In genomic region chrX:43971966-43972961, GRCh38 we compare ENCODE assay signal across 10 cellular contexts. TPM values are rescaled to one million over a fixed set of nuclear protein-coding genes. Genes with fewer than 3 reads are reported as not detected.
DNase-seq lines count a peak whose midpoint lies in the region; ATAC-seq, FAIRE-seq and TF ChIP-seq lines count a peak whose summit lies in the region.
"Had no signal": no experiment of that assay in that cellular context is flagged by ENCODE, and none has a peak within 500 bp of the region (broad histone marks: within the 10 kb centered on the region; RNA-seq: fewer than 3 reads in every experiment).

No MANE protein-coding gene starts in this region.

- H3K4me3 Mint-ChIP-seq in Caco-2 (ENCODE audit: unreplicated experiment): peak overlapping the region; percentile 15

- no peak overlapping the region for H3K18ac ChIP-seq in trophoblast cell (ENCODE audit: low read length)

- H3K27ac ChIP-seq in SJSA1 (no peak overlapping the region), trophoblast cell (ENCODE audit: low read depth, low read length) (no peak overlapping the region)
- H3K27ac ChIP-seq: body of pancreas had no signal

- no peaks in the 10 kb centered on the region for H3K9me3 Mint-ChIP-seq in Caco-2 (ENCODE audit: unreplicated experiment)
- H3K9me3 Mint-ChIP-seq: memory B cell had no signal

- no peak for ATAC-seq in HG03378 (IDR thresholded peaks at IDR 0.05; ENCODE audit: unreplicated experiment)
- ATAC-seq: body of pancreas had no signal

- H3K23ac ChIP-seq in trophoblast cell (ENCODE audit: low read length): no peak overlapping the region

- H2BK12ac ChIP-seq in trophoblast cell (ENCODE audit: low read length): no peak overlapping the region

- no peak overlapping the region; the same call in 1 of the 2 replicates for H3K4me3 ChIP-seq in Caco-2 (ENCODE audit: low read depth, low read length)
- H3K4me3 ChIP-seq in SJSA1: peak overlapping the region; percentile 20; the same call in 1 of the 2 replicates
- peak overlapping the region; percentile 36 for H3K4me3 ChIP-seq in fibroblast of mammary gland (ENCODE audit: control insufficient read depth, low read depth, low read length)
- H3K4me3 ChIP-seq in trophoblast cell (ENCODE audit: low read depth, low read length): no peak overlapping the region
- H3K4me3 ChIP-seq: body of pancreas had no signal

- H3K36me3 ChIP-seq in Caco-2 (ENCODE audit: control insufficient read depth, insufficient read depth, low read length) (no peaks in the 10 kb centered on the region), SJSA1 (no peaks in the 10 kb centered on the region), trophoblast cell (ENCODE audit: control insufficient read depth in 1 of 2, insufficient read depth in 2 of 2, low read length in 2 of 2) (no peaks in the 10 kb centered on the region)

- H4K12ac ChIP-seq in trophoblast cell (ENCODE audit: low read depth, low read length): no peak overlapping the region

- no peak overlapping the region for H2BK5ac ChIP-seq in trophoblast cell (ENCODE audit: low read depth, low read length, poor library complexity)

- no peak overlapping the region for H2AFZ ChIP-seq in trophoblast cell (ENCODE audit: insufficient read depth, low read length, poor library complexity)

- H3K4me1 ChIP-seq in Caco-2 (no peaks in the 10 kb centered on the region), SJSA1 (replicated peaks) (peaks cover 37% of the 10 kb centered on the region), trophoblast cell (ENCODE audit: control insufficient read depth in 1 of 2, insufficient read depth in 2 of 2, low read length in 2 of 2) (peaks cover 0 to 2% of the 10 kb centered on the region in 2 experiments)

- intact Hi-C loops in Caco-2 (cut with micrococcal nuclease; ENCODE audit: unreplicated experiment): loop anchor here (5.0 kb wide), 1 partner anchor 45 kb away; no protein-coding TSS in a partner anchor

- H3K4ac ChIP-seq in trophoblast cell (ENCODE audit: low read depth, low read length): no peak overlapping the region

- peak overlapping the region; percentile 61 for H3K4me2 ChIP-seq in trophoblast cell (ENCODE audit: low read length)

- H2AK5ac ChIP-seq in trophoblast cell (ENCODE audit: low read length): no peak overlapping the region

- no TSS peak for BruUV-seq in Caco-2 (replicated peaks; lab: Mats Ljungman, UMichigan)

- H2BK120ac ChIP-seq in trophoblast cell (ENCODE audit: insufficient read depth, low read length, poor library complexity): no peak overlapping the region

- no peak overlapping the region for H4K8ac ChIP-seq in trophoblast cell (ENCODE audit: low read depth, low read length)

- POLR2A ChIA-PET in Caco-2 (lab: Charles Lee): no interaction called here

- TF ChIP-seq CTCF in Caco-2 (IDR thresholded peaks at IDR 0.05; ENCODE audit: insufficient read depth in 1 of 2, low read depth in 1 of 2, low read length in 1 of 2, severe bottlenecking in 1 of 2, unreplicated experiment in 1 of 2) (no peak), fibroblast of mammary gland (conservative IDR thresholded peaks at IDR 0.05; ENCODE audit: control insufficient read depth, insufficient read depth, low read depth, low read length) (no peak)

- no peaks in the 10 kb centered on the region for H3K9me3 ChIP-seq in Caco-2
- H3K9me3 ChIP-seq in SJSA1 (replicated peaks): no peaks in the 10 kb centered on the region
- H3K9me3 ChIP-seq in trophoblast cell (ENCODE audit: insufficient read depth, low read depth, low read length): no peaks in the 10 kb centered on the region
- H3K9me3 ChIP-seq: body of pancreas had no signal

- no peak for DNase-seq in Caco-2
- peak in 1 of 2 experiments; percentile 19 for DNase-seq in SJSA1 (ENCODE audit: low read depth in 1 of 2, low spot score in 2 of 2)
- peak; percentile 25 for DNase-seq in fibroblast of mammary gland (ENCODE audit: low read depth)
- no peak for DNase-seq in trophoblast cell
- DNase-seq in cortex of kidney (lab: John Stamatoyannopoulos, UW): no peak
- DNase-seq in NCI-H128 (lab: John Stamatoyannopoulos, UW; ENCODE audit: unreplicated experiment): no peak
- no peak for DNase-seq in urothelium cell line (ENCODE audit: low spot score)

- no peaks in the 10 kb centered on the region for H3K27me3 Mint-ChIP-seq in Caco-2 (ENCODE audit: insufficient read depth, unreplicated experiment)

- H3K4me1 Mint-ChIP-seq in Caco-2 (ENCODE audit: low read depth, unreplicated experiment): peaks cover 7% of the 10 kb centered on the region

- H3K79me2 ChIP-seq in trophoblast cell (ENCODE audit: control insufficient read depth, insufficient read depth, low read length, poor library complexity): no peaks in the 10 kb centered on the region

- H3K79me1 ChIP-seq in trophoblast cell (ENCODE audit: low read length): peaks cover 2% of the 10 kb centered on the region

- H3K27me3 ChIP-seq in Caco-2 (replicated peaks; ENCODE audit: control insufficient read depth, insufficient read depth, low read length): no peaks in the 10 kb centered on the region
- H3K27me3 ChIP-seq in SJSA1 (replicated peaks): no peaks in the 10 kb centered on the region
- H3K27me3 ChIP-seq in trophoblast cell (ENCODE audit: insufficient read depth, low read length): no peaks in the 10 kb centered on the region
- H3K27me3 ChIP-seq: body of pancreas had no signal

- H3K27ac Mint-ChIP-seq in Caco-2 (ENCODE audit: unreplicated experiment): no peak overlapping the region
- H3K27ac Mint-ChIP-seq: memory B cell had no signal

- H3K9ac ChIP-seq in trophoblast cell (ENCODE audit: low read length): no peak overlapping the region

- FAIRE-seq in urothelium cell line (lab: Jason Lieb, UNC): no peak

- H3K14ac ChIP-seq in trophoblast cell (ENCODE audit: low read length): no peak overlapping the region

- H4K91ac ChIP-seq in trophoblast cell (ENCODE audit: low read depth, low read length): no peak overlapping the region

- CTCF ChIA-PET in Caco-2 (lab: Charles Lee): interaction anchor here (0.6 kb wide), 2 partner anchors 14 to 22 kb away, joined by 4 to 5 read pairs; no protein-coding TSS in a partner anchor

- H3K36me3 Mint-ChIP-seq in Caco-2 (ENCODE audit: insufficient read depth, unreplicated experiment): peaks cover 11% of the 10 kb centered on the region
- H3K36me3 Mint-ChIP-seq: memory B cell had no signal

- no CpG with 5 or more reads among the region's 19 CpGs for WGBS in trophoblast cell (ENCODE audit: extremely low coverage, insufficient coverage, insufficient read length)

RNA-seq across cellular contexts. Expression of gene NDP, which starts 0.9 kb away (rescaled TPM):
- total RNA-seq in Caco-2 (2022): 0.37 and 0.48 TPM in 2 replicates
- 1.6 TPM in 1 of 2 replicates, not detected in the other for total RNA-seq in SJSA1 (2014; rRNA removed; shearing (Covaris generic))
- 0.41 and 0.53 TPM in 2 replicates for polyA plus RNA-seq in trophoblast cell (2013)
- total RNA-seq: body of pancreas had no signal

Comparison
In these comparisons a context has a peak if more than half of its experiments do, and no peak if none do; other contexts are left out.
1. H3K4me3 ChIP-seq: peak in SJSA1 (single experiment) and fibroblast of mammary gland (single experiment); none in Caco-2 (single experiment) and trophoblast cell (single experiment).